ENCODE assay signal across 2 cellular contexts in genomic region chr11:75534291-75535038, GRCh38.
TF ChIP-seq lines count a peak whose summit lies in the region.

No MANE protein-coding gene starts in this region.

TF ChIP-seq in endothelial cell of umbilical vein, 7 proteins besides CTCF, POLR2A, EP300 and RAD21:
- no peak for TF ChIP-seq EZH2 (IDR thresholded peaks at IDR 0.05; ENCODE audit: borderline replicate concordance, low read depth, low read length, severe bottlenecking)
- no peak for TF ChIP-seq JUN (IDR thresholded peaks at IDR 0.05; ENCODE audit: borderline replicate concordance, insufficient read depth, insufficient read length, low read depth)
- no peak for TF ChIP-seq POLR2AphosphoS5 (IDR thresholded peaks at IDR 0.05; ENCODE audit: insufficient read depth, low read depth, low read length)
- TF ChIP-seq FOS (IDR thresholded peaks at IDR 0.05; ENCODE audit: borderline replicate concordance, insufficient read depth, low read length), result no peak
- no peak for TF ChIP-seq GATA2 (IDR thresholded peaks at IDR 0.05; ENCODE audit: insufficient read depth, insufficient read length, low read depth, low read length)
- TF ChIP-seq MYC (IDR thresholded peaks at IDR 0.05; ENCODE audit: low read depth, low read length), result no peak
- no peak for TF ChIP-seq MAX (IDR thresholded peaks at IDR 0.05; ENCODE audit: insufficient read depth, insufficient read length)
TF ChIP-seq in endothelial cell of umbilical vein: peak in this region for 0.

TF ChIP-seq in SK-N-SH, 30 proteins besides CTCF, POLR2A, EP300 and RAD21:
- no peak for TF ChIP-seq REST (IDR thresholded peaks at IDR 0.05; ENCODE audit: low read depth, low read length)
- no peak for TF ChIP-seq ELF1 (IDR thresholded peaks at IDR 0.05)
- no peak for TF ChIP-seq TCF12 (IDR thresholded peaks at IDR 0.05)
- TF ChIP-seq FOSL2 (IDR thresholded peaks at IDR 0.05; ENCODE audit: borderline replicate concordance, low read depth), result no peak
- TF ChIP-seq CHD2 (IDR thresholded peaks at IDR 0.05; ENCODE audit: low read length, partially characterized antibody), result no peak
- TF ChIP-seq FOXM1 (IDR thresholded peaks at IDR 0.05; ENCODE audit: low read depth), result no peak
- no peak for TF ChIP-seq MEF2A (IDR thresholded peaks at IDR 0.05; ENCODE audit: borderline replicate concordance, low read depth)
